ENCODE assay signal across 8 cellular contexts in genomic region chr12:64222011-64222765, GRCh38. TPM values are rescaled to one million over a fixed set of nuclear protein-coding genes. Genes with fewer than 3 reads are reported as not detected.
DNase-seq lines count a peak whose midpoint lies in the region; ATAC-seq and TF ChIP-seq lines count a peak whose summit lies in the region.

KICS2 (minus strand) TSS chr12:64222296; CDS start chr12:64222237, 59 bp downstream.

- intact Hi-C loops in activated CD4-positive, alpha-beta T cell treated with anti-CD3 and anti-CD28 coated beads, Interleukin-2, amount 10 ng/mL, durations not matched to agents 24 days and 14 days (cut with micrococcal nuclease), result loop anchor here (1.0 to 5.0 kb wide), 5 partner anchors 182 to 1755 kb away; partner anchors contain the start of genes MON2, SRGAP1, TBK1 and XPOT

- H3K4me3 Mint-ChIP-seq in activated CD4-positive, alpha-beta T cell treated with anti-CD3 and anti-CD28 coated beads, Interleukin-2, amount 10 ng/mL, durations not matched to agents 24 days and 14 days, result peak within 1 kb of the TSS; percentile 90

- H3K9ac ChIP-seq in BLaER1 treated with 17β-estradiol and CSF1 and Interleukin-3, amounts not matched to agents 10 nM and 100 nM, result peak within 1 kb of the TSS; percentile 87 to 94 (median 91)

- H3K27me3 ChIP-seq in BLaER1 treated with 17β-estradiol and CSF1 and Interleukin-3, amounts not matched to agents 10 nM and 100 nM, result no peaks in the 10 kb centered on the region

- H3K27me3 Mint-ChIP-seq in activated CD4-positive, alpha-beta T cell treated with anti-CD3 and anti-CD28 coated beads, Interleukin-2, amount 10 ng/mL, durations not matched to agents 24 days and 14 days, result peaks cover 18% of the 10 kb centered on the region

- DNase-seq in NCI-H524 treated with DMSO at 0.1 percent for 48 hours (lab: John Stamatoyannopoulos, UW) (peak; percentile 30), coronary artery (ENCODE audit: low spot score) (peak; percentile 96), left kidney (ENCODE audit: low read depth, low spot score) (peak; percentile 97)
- peak; percentile 97 for DNase-seq in activated CD4-positive, alpha-beta T cell treated with anti-CD3 and anti-CD28 coated beads, Interleukin-2, amount 10 ng/mL, durations not matched to agents 24 days and 14 days
- peak; percentile 90 for DNase-seq in stimulated activated CD4-positive, alpha-beta T cell treated with anti-CD3 and anti-CD28 coated beads, Interleukin-1b, Interleukin-23, amount 100 ng/mL, for 48 hours

- H3K9me3 ChIP-seq in BLaER1 treated with 17β-estradiol and CSF1 and Interleukin-3, amounts not matched to agents 10 nM and 100 nM (replicated peaks in 1 of 11), result no peaks in the 10 kb centered on the region

- no peaks in the 10 kb centered on the region for H4K20me1 ChIP-seq in BLaER1 treated with 17β-estradiol and CSF1 and Interleukin-3, amounts not matched to agents 10 nM and 100 nM

- peak within 1 kb of the TSS; percentile 97 for H3K27ac Mint-ChIP-seq in activated CD4-positive, alpha-beta T cell treated with anti-CD3 and anti-CD28 coated beads, Interleukin-2, amount 10 ng/mL, durations not matched to agents 24 days and 14 days

- H3K36me3 ChIP-seq in BLaER1 treated with 17β-estradiol and CSF1 and Interleukin-3, amounts not matched to agents 10 nM and 100 nM, result no peaks in the 10 kb centered on the region

- H3K4me2 ChIP-seq in BLaER1 treated with 17β-estradiol and CSF1 and Interleukin-3, amounts not matched to agents 10 nM and 100 nM, result peak within 1 kb of the TSS; percentile 77 to 90 (median 85)

- ATAC-seq in GM19324 (IDR thresholded peaks at IDR 0.05; ENCODE audit: low FRiP score, unreplicated experiment) (peak; percentile 98), HG03460 (IDR thresholded peaks at IDR 0.05; ENCODE audit: unreplicated experiment) (peak; percentile 96)

- H3K36me3 Mint-ChIP-seq in activated CD4-positive, alpha-beta T cell treated with anti-CD3 and anti-CD28 coated beads, Interleukin-2, amount 10 ng/mL, durations not matched to agents 24 days and 14 days (ENCODE audit: low read depth), result peaks cover 1% of the 10 kb centered on the region

- peaks cover 9 to 36% (median 19%) of the 10 kb centered on the region in 10 experiments; a peak in 17 of 20 replicates for H3K4me1 ChIP-seq in BLaER1 treated with 17β-estradiol and CSF1 and Interleukin-3, amounts not matched to agents 10 nM and 100 nM

- TF ChIP-seq CTCF in coronary artery (IDR thresholded peaks at IDR 0.05), result no peak

- no peaks in the 10 kb centered on the region for H3K9me3 Mint-ChIP-seq in activated CD4-positive, alpha-beta T cell treated with anti-CD3 and anti-CD28 coated beads, Interleukin-2, amount 10 ng/mL, durations not matched to agents 24 days and 14 days

- peak within 1 kb of the TSS; percentile 87 to 95 (median 91) for H3K27ac ChIP-seq in BLaER1 treated with 17β-estradiol and CSF1 and Interleukin-3, amounts not matched to agents 10 nM and 100 nM
- H3K27ac ChIP-seq in coronary artery, result peak within 1 kb of the TSS; percentile 87 to 99

- peak within 1 kb of the TSS; percentile 70 to 94 (median 88) for H3K4me3 ChIP-seq in BLaER1 treated with 17β-estradiol and CSF1 and Interleukin-3, amounts not matched to agents 10 nM and 100 nM
- peak within 1 kb of the TSS; percentile 99 for H3K4me3 ChIP-seq in coronary artery

- peaks cover 22% of the 10 kb centered on the region for H3K4me1 Mint-ChIP-seq in activated CD4-positive, alpha-beta T cell treated with anti-CD3 and anti-CD28 coated beads, Interleukin-2, amount 10 ng/mL, durations not matched to agents 24 days and 14 days

RNA-seq across cellular contexts. Expression of gene KICS2, which starts in this region (rescaled TPM):
- 12.8 and 17.1 TPM in 2 replicates for total RNA-seq in activated CD4-positive, alpha-beta T cell treated with anti-CD3 and anti-CD28 coated beads, Interleukin-2, amount 10 ng/mL, durations not matched to agents 24 days and 14 days

Comparison
In these comparisons a context has a peak if more than half of its experiments do, and no peak if none do; other contexts are left out.
1. Peak in every context shown above with its lines: DNase-seq, ATAC-seq, H3K4me3 ChIP-seq and H3K27ac ChIP-seq.
2. DNase-seq: peak in every context shown above with its lines; median percentile 97 in activated CD4-positive, alpha-beta T cell treated with anti-CD3 and anti-CD28 coated beads, Interleukin-2, amount 10 ng/mL, durations not matched to agents 24 days and 14 days; 97 in left kidney; 96 in coronary artery; 90 in stimulated activated CD4-positive, alpha-beta T cell treated with anti-CD3 and anti-CD28 coated beads, Interleukin-1b, Interleukin-23, amount 100 ng/mL, for 48 hours; 30 in NCI-H524 treated with DMSO at 0.1 percent for 48 hours.